Comparison of ENCODE assay signal across 8 cellular contexts in genomic region chr7:15544050-15544449, GRCh38. TPM values are rescaled to one million over a fixed set of nuclear protein-coding genes. Genes with fewer than 3 reads are reported as not detected.
"Had no signal": no experiment of that assay in that cellular context is flagged by ENCODE, and none has a peak within 500 bp of the region (broad histone marks: within the 10 kb centered on the region; RNA-seq: fewer than 3 reads in every experiment).

No MANE protein-coding gene starts in this region.

- H3K4me3 ChIP-seq: GM12878 had no signal

- ATAC-seq: GM12878 had no signal

- FAIRE-seq: GM12878, GM12891, GM12892, GM18507, GM19239 had no signal

- DNase-seq: GDM1, GF-D8 had no signal

RNA-seq across cellular contexts. Expression of gene AGMO, which starts 17.8 kb away (rescaled TPM):
- total RNA-seq: G401, GM12878 had no signal
